ENCODE assay signal across 8 cellular contexts in genomic region chr3:99023590-99024192, GRCh38.
A peak's percentile ranks its signal among the peaks of the same experiment; 100 is the strongest.
DNase-seq lines count a peak whose midpoint lies in the region; ATAC-seq, FAIRE-seq and TF ChIP-seq lines count a peak whose summit lies in the region.

No MANE protein-coding gene starts in this region.

- H3K27ac ChIP-seq in neuronal stem cell (replicated peaks; ENCODE audit: low read length) = no peak overlapping the region

- no peaks in the 10 kb centered on the region for H3K36me3 ChIP-seq in neuronal stem cell (replicated peaks in 1 of 2; ENCODE audit: control insufficient read depth in 2 of 2, insufficient read depth in 2 of 2, low read length in 2 of 2)

- no peak overlapping the region for H2AK5ac ChIP-seq in neuronal stem cell (ENCODE audit: low read depth, low read length)

- H3K23ac ChIP-seq in neuronal stem cell (ENCODE audit: low read depth, low read length, poor library complexity) = no peak overlapping the region

- no peak overlapping the region for H2BK12ac ChIP-seq in neuronal stem cell (ENCODE audit: low read length)

- TF ChIP-seq CTCF in GM12873 (IDR thresholded peaks at IDR 0.05; ENCODE audit: insufficient read depth, low read depth, low read length, missing control alignments) = peak; percentile 64

- no peak overlapping the region for H3K4ac ChIP-seq in neuronal stem cell (ENCODE audit: low read length)

- ATAC-seq in HG02678 (IDR thresholded peaks at IDR 0.05; ENCODE audit: unreplicated experiment) (peak; percentile 84), GM21825 (IDR thresholded peaks at IDR 0.05; ENCODE audit: unreplicated experiment) (no peak)

- H3K4me1 ChIP-seq in neuronal stem cell (ENCODE audit: control insufficient read depth in 2 of 2, insufficient read depth in 1 of 2, low read depth in 1 of 2, low read length in 2 of 2) = no peaks in the 10 kb centered on the region

- H3K4me3 Mint-ChIP-seq in activated T-cell treated with anti-CD3 and anti-CD28 coated beads, Interleukin-2, amount 50 U/mL, for 24 hours = no peak overlapping the region

- peak; percentile 93 for FAIRE-seq in A204.1 (lab: Jason Lieb, UNC)

- no peak overlapping the region for H2AFZ ChIP-seq in neuronal stem cell (ENCODE audit: low read length)

- no peaks in the 10 kb centered on the region for H3K4me1 Mint-ChIP-seq in activated T-cell treated with anti-CD3 and anti-CD28 coated beads, Interleukin-2, amount 50 U/mL, for 24 hours (ENCODE audit: low read depth)

- H4K91ac ChIP-seq in neuronal stem cell (ENCODE audit: low read depth, low read length, poor library complexity) = no peak overlapping the region

- H3K4me3 ChIP-seq in neuronal stem cell (ENCODE audit: low read length in 2 of 2) = no peak overlapping the region

- no peak overlapping the region for H2BK120ac ChIP-seq in neuronal stem cell (ENCODE audit: low read depth, low read length)

- WGBS in neuronal stem cell (ENCODE audit: extremely low coverage in 2 of 2, insufficient read length in 2 of 2, insufficient replicate concordance in 1 of 2), 2 donors = no CpG with 5 or more reads among the region's 2 CpGs

- DNase-seq in NCI-H2196 (lab: John Stamatoyannopoulos, UW; ENCODE audit: unreplicated experiment) = peak; percentile 34
- peak; percentile 71 for DNase-seq in dermis blood vessel endothelial cell
- peak; percentile 4 for DNase-seq in neuronal stem cell (ENCODE audit: low spot score)
- DNase-seq in activated T-cell treated with anti-CD3 and anti-CD28 coated beads, Interleukin-2, amount 50 U/mL, for 24 hours = no peak

- no peak overlapping the region for H3K4me2 ChIP-seq in neuronal stem cell (ENCODE audit: insufficient read depth, low read length, poor library complexity, severe bottlenecking)

- peaks cover 6% of the 10 kb centered on the region for H3K9me3 Mint-ChIP-seq in activated T-cell treated with anti-CD3 and anti-CD28 coated beads, Interleukin-2, amount 50 U/mL, for 24 hours

- H3K79me1 ChIP-seq in neuronal stem cell (ENCODE audit: low read depth, low read length) = no peaks in the 10 kb centered on the region

- H3K27me3 Mint-ChIP-seq in activated T-cell treated with anti-CD3 and anti-CD28 coated beads, Interleukin-2, amount 50 U/mL, for 24 hours = no peaks in the 10 kb centered on the region

- no peak overlapping the region for H3K27ac Mint-ChIP-seq in activated T-cell treated with anti-CD3 and anti-CD28 coated beads, Interleukin-2, amount 50 U/mL, for 24 hours

- H4K8ac ChIP-seq in neuronal stem cell (ENCODE audit: low read depth, low read length) = no peak overlapping the region

- H2BK5ac ChIP-seq in neuronal stem cell (ENCODE audit: low read length) = no peak overlapping the region

- no peak overlapping the region for H3K14ac ChIP-seq in neuronal stem cell (ENCODE audit: low read length)

- H2BK15ac ChIP-seq in neuronal stem cell (ENCODE audit: low read length) = no peak overlapping the region

- H3K18ac ChIP-seq in neuronal stem cell (ENCODE audit: low read length) = no peak overlapping the region

- no peaks in the 10 kb centered on the region for H3K27me3 ChIP-seq in neuronal stem cell (ENCODE audit: control insufficient read depth in 3 of 3, insufficient read depth in 3 of 3, low read depth in 1 of 3, low read length in 3 of 3)

- H3K9ac ChIP-seq in neuronal stem cell (ENCODE audit: low read depth, low read length, poor library complexity) = no peak overlapping the region

- no peaks in the 10 kb centered on the region for H3K9me3 ChIP-seq in neuronal stem cell (replicated peaks in 1 of 2; ENCODE audit: control insufficient read depth in 2 of 2, insufficient read depth in 1 of 2, low read depth in 1 of 2, low read length in 2 of 2)

- no peaks in the 10 kb centered on the region for H3K36me3 Mint-ChIP-seq in activated T-cell treated with anti-CD3 and anti-CD28 coated beads, Interleukin-2, amount 50 U/mL, for 24 hours (ENCODE audit: low read depth)
